In the genomic region with DNA sequence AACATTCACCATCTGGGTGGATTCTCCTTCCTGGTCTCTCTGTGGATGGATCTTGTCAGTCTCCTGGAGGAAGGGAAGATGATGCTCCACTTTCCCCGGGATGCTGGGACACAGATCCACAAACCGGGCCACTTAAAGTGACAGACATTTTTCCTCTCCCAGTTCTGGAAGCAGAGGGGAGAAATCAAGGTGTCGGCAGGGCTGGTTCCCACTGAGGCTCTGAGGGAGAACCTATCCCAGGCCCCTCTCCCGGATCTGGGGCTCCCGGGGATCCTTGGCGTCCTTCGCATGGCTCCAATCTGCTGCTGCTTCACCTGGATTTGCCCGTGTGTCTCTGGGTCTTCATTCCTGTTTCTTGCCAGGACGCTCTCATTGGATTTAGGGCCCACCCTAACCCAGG, we compare ENCODE assay signal across 11 cellular contexts.
"Had no signal": no experiment of that assay in that cellular context is flagged by ENCODE, and none has a peak within 500 bp of the region (broad histone marks: within the 10 kb centered on the region; RNA-seq: fewer than 3 reads in every experiment).

No MANE protein-coding gene starts in this region.

- H3K4me3 Mint-ChIP-seq: activated CD8-positive, alpha-beta T cell treated with anti-CD3 and anti-CD28 coated beads for 36 hours; activated naive CD4-positive, alpha-beta T cell treated with anti-CD3 and anti-CD28 coated beads, Interleukin-2, amount 50 U/mL, for 24 hours; central memory CD8-positive, alpha-beta T cell; neural crest cell had no signal

- DNase-seq: activated CD8-positive, alpha-beta T cell treated with anti-CD3 and anti-CD28 coated beads for 36 hours; activated T-cell treated with anti-CD3 and anti-CD28 coated beads for 4 hours; dorsolateral prefrontal cortex; stimulated activated CD4-positive, alpha-beta T cell treated with anti-CD3 and anti-CD28 coated beads, Interleukin-15, amount 100 ng/mL, for 24 hours; SW 1271; thyroid gland had no signal

- ATAC-seq: activated CD8-positive, alpha-beta T cell treated with anti-CD3 and anti-CD28 coated beads for 36 hours had no signal

- H3K27me3 ChIP-seq: thyroid gland had no signal

- H3K27ac ChIP-seq: esophagus muscularis mucosa, thyroid gland had no signal

- H3K36me3 Mint-ChIP-seq: activated naive CD4-positive, alpha-beta T cell treated with anti-CD3 and anti-CD28 coated beads, Interleukin-2, amount 50 U/mL, for 24 hours had no signal

- H3K4me3 ChIP-seq: thyroid gland had no signal

- H3K9me3 ChIP-seq: esophagus muscularis mucosa, thyroid gland had no signal

- H3K36me3 ChIP-seq: esophagus muscularis mucosa, thyroid gland had no signal

- H3K27ac Mint-ChIP-seq: activated CD8-positive, alpha-beta T cell treated with anti-CD3 and anti-CD28 coated beads for 36 hours; activated naive CD4-positive, alpha-beta T cell treated with anti-CD3 and anti-CD28 coated beads, Interleukin-2, amount 50 U/mL, for 24 hours; activated T-helper 2 cell treated with anti-CD3 and anti-CD28 coated beads, Interferon-gamma antibody, Interleukin-2, Interleukin-4, amounts not matched to agents 10 μg/mL and 5 μg/mL and 100 μg/mL, durations not matched to agents 14 hours and 24 hours and 36 hours had no signal

- H3K9me3 Mint-ChIP-seq: activated CD8-positive, alpha-beta T cell treated with anti-CD3 and anti-CD28 coated beads for 36 hours; activated naive CD4-positive, alpha-beta T cell treated with anti-CD3 and anti-CD28 coated beads, Interleukin-2, amount 50 U/mL, for 24 hours; activated T-helper 2 cell treated with anti-CD3 and anti-CD28 coated beads, Interferon-gamma antibody, Interleukin-2, Interleukin-4, amounts not matched to agents 10 μg/mL and 5 μg/mL and 100 μg/mL, durations not matched to agents 14 hours and 24 hours and 36 hours; central memory CD8-positive, alpha-beta T cell; neural crest cell had no signal

- H3K27me3 Mint-ChIP-seq: activated naive CD4-positive, alpha-beta T cell treated with anti-CD3 and anti-CD28 coated beads, Interleukin-2, amount 50 U/mL, for 24 hours had no signal
